In the genomic region with DNA sequence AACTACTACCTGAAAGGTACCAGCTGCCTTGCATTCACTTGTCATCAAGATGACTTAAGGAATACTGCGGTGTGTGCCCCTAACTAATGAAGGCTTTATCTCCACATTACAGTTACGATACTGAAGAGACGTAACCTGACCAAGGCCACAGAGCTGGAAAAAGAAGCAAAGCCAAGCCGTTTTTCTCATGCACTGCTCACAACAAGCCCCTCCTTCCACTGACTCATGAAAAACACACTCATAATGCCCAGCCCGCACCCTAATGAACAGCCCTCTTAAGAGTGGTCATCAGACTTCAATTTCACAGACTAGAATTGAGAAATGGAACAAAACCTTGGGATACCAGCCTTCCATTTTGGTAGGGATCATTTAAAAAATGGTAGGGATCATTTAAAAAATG, we compare ENCODE assay signal across 14 cellular contexts. TPM values are rescaled to one million over a fixed set of nuclear protein-coding genes. Genes with fewer than 3 reads are reported as not detected.
DNase-seq lines count a peak whose midpoint lies in the region; ATAC-seq, FAIRE-seq and TF ChIP-seq lines count a peak whose summit lies in the region.
"Had no signal": no experiment of that assay in that cellular context is flagged by ENCODE, and none has a peak within 500 bp of the region (broad histone marks: within the 10 kb centered on the region; RNA-seq: fewer than 3 reads in every experiment).

No MANE protein-coding gene starts in this region.

- intact Hi-C loops in natural killer cell (cut with micrococcal nuclease), result no loop called here

- H3K27ac Mint-ChIP-seq in natural killer cell (peak overlapping the region; percentile 17 to 47), astrocyte (ENCODE audit: unreplicated experiment) (no peak overlapping the region)
- no peak overlapping the region for H3K27ac Mint-ChIP-seq in natural killer cell treated with Interleukin-12 subunit alpha and Interleukin-12 subunit beta and Interleukin-15 and Interleukin-18, amount 100 ng/mL, for 72 hours

- H3K4me2 ChIP-seq in astrocyte (ENCODE audit: low read length), result peak overlapping the region; percentile 33

- H2AFZ ChIP-seq in astrocyte (ENCODE audit: low read depth, low read length), result no peak overlapping the region

- H3K9me3 ChIP-seq in astrocyte (ENCODE audit: insufficient read depth, low read depth, low read length) (no peaks in the 10 kb centered on the region), thoracic aorta (no peaks in the 10 kb centered on the region)
- H3K9me3 ChIP-seq: gastrocnemius medialis, Peyer's patch had no signal

- peaks cover 44% of the 10 kb centered on the region for H3K79me2 ChIP-seq in astrocyte (ENCODE audit: insufficient read depth, low read length)

- FAIRE-seq in astrocyte (lab: Jason Lieb, UNC), result no peak

- DNase-seq in natural killer cell (no peak), astrocyte (ENCODE audit: low read depth) (peak; percentile 87), hepatic stellate cell (ENCODE audit: low spot score) (peak; percentile 31), thoracic aorta (ENCODE audit: low spot score) (no peak), GM13976 (ENCODE audit: low spot score) (no peak), DMS79 treated with DMSO at 0.1 percent for 48 hours (lab: John Stamatoyannopoulos, UW) (no peak)
- DNase-seq in natural killer cell treated with Interleukin-12 subunit alpha and Interleukin-12 subunit beta and Interleukin-15 and Interleukin-18, amount 100 ng/mL, for 72 hours (ENCODE audit: low spot score), result no peak
- DNase-seq: activated naive CD4-positive, alpha-beta T cell treated with Interleukin-2 at 50 U/mL for 16 hours; gastrocnemius medialis; NCI-H2107; Peyer's patch; stimulated activated CD4-positive, alpha-beta T cell treated with anti-CD3 and anti-CD28 coated beads, Interleukin-1b, Interleukin-23, amount 100 ng/mL, for 48 hours had no signal

- H3K4me3 Mint-ChIP-seq in natural killer cell, result no peak overlapping the region
- H3K4me3 Mint-ChIP-seq in natural killer cell treated with Interleukin-12 subunit alpha and Interleukin-12 subunit beta and Interleukin-15 and Interleukin-18, amount 100 ng/mL, for 72 hours, result no peak overlapping the region
- no peak overlapping the region for H3K4me3 Mint-ChIP-seq in astrocyte (ENCODE audit: unreplicated experiment)
- H3K4me3 Mint-ChIP-seq: CD14-positive monocyte had no signal

- H3K36me3 Mint-ChIP-seq in natural killer cell, result peaks cover 33% of the 10 kb centered on the region
- peaks cover 47% of the 10 kb centered on the region for H3K36me3 Mint-ChIP-seq in natural killer cell treated with Interleukin-12 subunit alpha and Interleukin-12 subunit beta and Interleukin-15 and Interleukin-18, amount 100 ng/mL, for 72 hours
- H3K36me3 Mint-ChIP-seq in astrocyte (ENCODE audit: low read depth, unreplicated experiment), result peaks cover 23% of the 10 kb centered on the region

- ATAC-seq in natural killer cell (no peak), thoracic aorta (ENCODE audit: insufficient number of reproducible peaks, low FRiP score, low read depth) (peak; percentile 90), HG03175 (IDR thresholded peaks at IDR 0.05; ENCODE audit: unreplicated experiment) (no peak)
- no peak for ATAC-seq in natural killer cell treated with Interleukin-12 subunit alpha and Interleukin-12 subunit beta and Interleukin-15 and Interleukin-18, amount 100 ng/mL, for 72 hours
- ATAC-seq: gastrocnemius medialis had no signal

- H3K4me1 ChIP-seq in astrocyte (ENCODE audit: insufficient read depth, low read length) (peaks cover 10% of the 10 kb centered on the region), thoracic aorta (ENCODE audit: control insufficient read depth in 1 of 2, low read depth in 2 of 2) (peaks cover 15 to 35% of the 10 kb centered on the region in 2 donors)
- H3K4me1 ChIP-seq: Peyer's patch had no signal

- H3K27ac ChIP-seq in astrocyte (ENCODE audit: low read depth, low read length), result peak overlapping the region; percentile 62
- peak overlapping the region; percentile 63 to 71 for H3K27ac ChIP-seq in thoracic aorta
- H3K27ac ChIP-seq: Peyer's patch had no signal

- H3K27me3 Mint-ChIP-seq in natural killer cell (ENCODE audit: low read depth in 2 of 2) (no peaks in the 10 kb centered on the region), astrocyte (ENCODE audit: low read depth, unreplicated experiment) (no peaks in the 10 kb centered on the region)
- no peaks in the 10 kb centered on the region for H3K27me3 Mint-ChIP-seq in natural killer cell treated with Interleukin-12 subunit alpha and Interleukin-12 subunit beta and Interleukin-15 and Interleukin-18, amount 100 ng/mL, for 72 hours

- in situ Hi-C loops in GM13976 (cut with MboI; ENCODE audit: low sequenced_read_pairs, unreplicated experiment), result no loop called here

- peaks cover 58% of the 10 kb centered on the region for H4K20me1 ChIP-seq in astrocyte (ENCODE audit: insufficient read depth, low read length)

- H3K9ac ChIP-seq in astrocyte (ENCODE audit: low read length), result peak overlapping the region; percentile 42

- TF ChIP-seq CTCF in natural killer cell (IDR thresholded peaks at IDR 0.05) (no peak), astrocyte (IDR thresholded peaks at IDR 0.05; ENCODE audit: insufficient read depth, low read depth, low read length) (no peak), thoracic aorta (IDR thresholded peaks at IDR 0.05) (no peak), GM13976 (IDR thresholded peaks at IDR 0.05; ENCODE audit: borderline replicate concordance, control extremely low read depth, extremely low read depth, insufficient read depth, missing control alignments) (no peak)

- H3K27me3 ChIP-seq in astrocyte (ENCODE audit: insufficient read depth, low read length) (no peaks in the 10 kb centered on the region), thoracic aorta (replicated peaks; ENCODE audit: insufficient read depth) (no peaks in the 10 kb centered on the region)
- H3K27me3 ChIP-seq: gastrocnemius medialis, Peyer's patch had no signal

- no peaks in the 10 kb centered on the region for H3K9me3 Mint-ChIP-seq in natural killer cell
- no peaks in the 10 kb centered on the region for H3K9me3 Mint-ChIP-seq in natural killer cell treated with Interleukin-12 subunit alpha and Interleukin-12 subunit beta and Interleukin-15 and Interleukin-18, amount 100 ng/mL, for 72 hours
- no peaks in the 10 kb centered on the region for H3K9me3 Mint-ChIP-seq in astrocyte (ENCODE audit: unreplicated experiment)
- H3K9me3 Mint-ChIP-seq: CD14-positive monocyte had no signal

- H3K36me3 ChIP-seq in astrocyte (ENCODE audit: insufficient read depth, low read length) (peaks cover 71% of the 10 kb centered on the region), thoracic aorta (peaks cover 38% of the 10 kb centered on the region)

- no peak overlapping the region for H3K4me3 ChIP-seq in astrocyte (ENCODE audit: insufficient read depth, low read depth, low read length)
- no peak overlapping the region for H3K4me3 ChIP-seq in thoracic aorta
- H3K4me3 ChIP-seq: gastrocnemius medialis, Peyer's patch had no signal

- H3K4me1 Mint-ChIP-seq in natural killer cell (peaks cover 21 to 27% of the 10 kb centered on the region in 2 donors), astrocyte (ENCODE audit: low read depth, unreplicated experiment) (peaks cover 21% of the 10 kb centered on the region)
- peaks cover 21 to 34% of the 10 kb centered on the region in 2 donors for H3K4me1 Mint-ChIP-seq in natural killer cell treated with Interleukin-12 subunit alpha and Interleukin-12 subunit beta and Interleukin-15 and Interleukin-18, amount 100 ng/mL, for 72 hours (ENCODE audit: low read depth in 2 of 2)

RNA-seq across cellular contexts. Expression of a gene that starts 11.6 kb away (rescaled TPM):
- total RNA-seq in natural killer cell (100 to 1,000 TPM in 2 of 3 donors, 10 to 100 TPM in 1; 84.4 to 105 (median 102) TPM), astrocyte (88.7 and 89.7 TPM in 2 replicates), thoracic aorta (10 to 100 TPM; 54.4 to 70.3 TPM)
- total RNA-seq in natural killer cell treated with Interleukin-12 subunit alpha and Interleukin-12 subunit beta and Interleukin-15 and Interleukin-18, amount 100 ng/mL, for 72 hours, result 10 to 100 TPM; 82.7 to 95.7 TPM

Comparison
In these comparisons a context has a peak if more than half of its experiments do, and no peak if none do; other contexts are left out.
1. H3K27ac Mint-ChIP-seq: peak in natural killer cell (2 of 2); none in natural killer cell treated with Interleukin-12 subunit alpha and Interleukin-12 subunit beta and Interleukin-15 and Interleukin-18, amount 100 ng/mL, for 72 hours (0 of 2) and astrocyte (single experiment).
2. DNase-seq: peak in astrocyte (single experiment) and hepatic stellate cell (single experiment); none in natural killer cell (single experiment), natural killer cell treated with Interleukin-12 subunit alpha and Interleukin-12 subunit beta and Interleukin-15 and Interleukin-18, amount 100 ng/mL, for 72 hours (single experiment), thoracic aorta (single experiment), GM13976 (single experiment) and DMS79 treated with DMSO at 0.1 percent for 48 hours (single experiment).